Comparison of ENCODE assay signal across 8 cellular contexts in genomic region chr1:6579374-6580118, GRCh38.
DNase-seq lines count a peak whose midpoint lies in the region; ATAC-seq and TF ChIP-seq lines count a peak whose summit lies in the region.

TSS of gene ZBTB48 (plus strand) at chr1:6579994. CDS start at chr1:6580610, 616 bp downstream.

- H3K9me3 ChIP-seq in ES-I3 (ENCODE audit: control insufficient read depth, insufficient read depth, low read length) (no peaks in the 10 kb centered on the region), HAP-1 (no peaks in the 10 kb centered on the region), MM.1S (replicated peaks; ENCODE audit: insufficient read depth, low read length) (no peaks in the 10 kb centered on the region)

- peak within 1 kb of the TSS; percentile 33; the same call in 1 of the 2 replicates for H3K27ac ChIP-seq in MM.1S (ENCODE audit: low read length)

- in situ Hi-C loops in HAP-1 (cut with MboI; ENCODE audit: low sequenced_read_pairs), result no loop called here

- peak within 1 kb of the TSS; percentile 95 for H3K27ac Mint-ChIP-seq in nephron progenitor cell
- peak within 1 kb of the TSS; percentile 95 to 98 for H3K27ac Mint-ChIP-seq in stimulated activated naive CD8-positive, alpha-beta T cell treated with anti-CD3 and anti-CD28 coated beads, Interleukin-15, amount 100 ng/mL, for 72 hours

- peak within 1 kb of the TSS; percentile 64 for H3K9ac ChIP-seq in ES-I3 (ENCODE audit: low read depth, low read length)
- H3K9ac ChIP-seq in MM.1S (ENCODE audit: low read length), result peak within 1 kb of the TSS; percentile 73

- peak within 1 kb of the TSS; percentile 93 for H3K4me2 ChIP-seq in MM.1S (ENCODE audit: low read depth, low read length)

- H3K9me2 ChIP-seq in MM.1S (replicated peaks; ENCODE audit: insufficient read depth, low read length), result no peaks in the 10 kb centered on the region

- H3K36me3 ChIP-seq in ES-I3 (ENCODE audit: insufficient read depth, low read length) (peaks cover 4% of the 10 kb centered on the region; the same call in 1 of the 2 replicates), HAP-1 (replicated peaks) (peaks cover 3% of the 10 kb centered on the region; the same call in 1 of the 2 replicates), MM.1S (replicated peaks; ENCODE audit: insufficient read depth, low read length) (no peaks in the 10 kb centered on the region)

- H3K4me1 ChIP-seq in ES-I3 (ENCODE audit: insufficient read depth, low read length), result no peaks in the 10 kb centered on the region; the same call in 1 of the 2 replicates
- H3K4me1 ChIP-seq in HAP-1, result peaks cover 11% of the 10 kb centered on the region
- peaks cover 14% of the 10 kb centered on the region for H3K4me1 ChIP-seq in MM.1S (ENCODE audit: low read length)

- H4K20me1 ChIP-seq in MM.1S (ENCODE audit: insufficient read depth, low read length), result no peaks in the 10 kb centered on the region

- no peak for TF ChIP-seq CTCF in MM.1S (IDR thresholded peaks at IDR 0.05; ENCODE audit: low read length)
- no peak for TF ChIP-seq CTCF in nephron progenitor cell (IDR thresholded peaks at IDR 0.05)

- H3K4me1 Mint-ChIP-seq in nephron progenitor cell, result peaks cover 37% of the 10 kb centered on the region
- peaks cover 44% of the 10 kb centered on the region for H3K4me1 Mint-ChIP-seq in stimulated activated naive CD8-positive, alpha-beta T cell treated with anti-CD3 and anti-CD28 coated beads, Interleukin-15, amount 100 ng/mL, for 72 hours

- no peaks in the 10 kb centered on the region for H3K36me3 Mint-ChIP-seq in nephron progenitor cell (ENCODE audit: low read depth)

- H3K4me3 ChIP-seq in HAP-1 (peak within 1 kb of the TSS; percentile 75), MM.1S (ENCODE audit: low read length) (peak within 1 kb of the TSS; percentile 70)

- ATAC-seq in stimulated activated naive CD8-positive, alpha-beta T cell treated with anti-CD3 and anti-CD28 coated beads, Interleukin-15, amount 100 ng/mL, for 72 hours, result peak; percentile 99

- H3K79me2 ChIP-seq in MM.1S (ENCODE audit: low read length), result peaks cover 21% of the 10 kb centered on the region

- peak within 1 kb of the TSS; percentile 94 for H3K4me3 Mint-ChIP-seq in nephron progenitor cell
- peak within 1 kb of the TSS; percentile 96 for H3K4me3 Mint-ChIP-seq in stimulated activated naive CD8-positive, alpha-beta T cell treated with anti-CD3 and anti-CD28 coated beads, Interleukin-15, amount 100 ng/mL, for 72 hours

- H3K27me3 Mint-ChIP-seq in nephron progenitor cell (ENCODE audit: low read depth, poor library complexity), result peaks cover 3% of the 10 kb centered on the region
- H3K27me3 Mint-ChIP-seq in stimulated activated naive CD8-positive, alpha-beta T cell treated with anti-CD3 and anti-CD28 coated beads, Interleukin-15, amount 100 ng/mL, for 72 hours, result no peaks in the 10 kb centered on the region

- peak within 1 kb of the TSS; percentile 83 for H2AFZ ChIP-seq in MM.1S (ENCODE audit: low read length)

- H3F3A ChIP-seq in MM.1S (ENCODE audit: insufficient read depth, low read length), result no peaks in the 10 kb centered on the region

- no peaks in the 10 kb centered on the region for H3K9me3 Mint-ChIP-seq in nephron progenitor cell
- H3K9me3 Mint-ChIP-seq in stimulated activated naive CD8-positive, alpha-beta T cell treated with anti-CD3 and anti-CD28 coated beads, Interleukin-15, amount 100 ng/mL, for 72 hours, result no peaks in the 10 kb centered on the region

- DNase-seq in HAP-1 (ENCODE audit: low spot score in 2 of 2) (peak; percentile 94 to 99), MM.1S (peak; percentile 99), SIG-M5 (lab: John Stamatoyannopoulos, UW) (peak; percentile 71), activated gamma-delta T cell (lab: John Stamatoyannopoulos, UW) (peak; percentile 95), fibroblast of the conjunctiva (ENCODE audit: low read depth) (peak; percentile 95), nephron progenitor cell (peak; percentile 98)
- DNase-seq in stimulated activated naive CD8-positive, alpha-beta T cell treated with anti-CD3 and anti-CD28 coated beads, Interleukin-15, amount 100 ng/mL, for 72 hours, result peak; percentile 93 to 97

- H3K27me3 ChIP-seq in HAP-1 (ENCODE audit: low read depth) (no peaks in the 10 kb centered on the region), MM.1S (replicated peaks; ENCODE audit: insufficient read depth, low read length) (no peaks in the 10 kb centered on the region; the same call in 1 of the 2 replicates)

Comparison
In these comparisons a context has a peak if more than half of its experiments do, and no peak if none do; other contexts are left out.
1. Peak in every context shown above with its lines: DNase-seq, ATAC-seq, H3K4me3 ChIP-seq and H3K27ac ChIP-seq.